20 cellular contexts compared by ENCODE assay signal in genomic region chr19:31071157-31071855, GRCh38.
"Had no signal": no experiment of that assay in that cellular context is flagged by ENCODE, and none has a peak within 500 bp of the region (broad histone marks: within the 10 kb centered on the region; RNA-seq: fewer than 3 reads in every experiment).

No MANE protein-coding gene starts in this region.

- H3K27ac Mint-ChIP-seq: activated B cell treated with CpG ODN at 0.5 μM for 24 hours; activated naive CD8-positive, alpha-beta T cell; immature natural killer cell; natural killer cell treated with Interleukin-12 subunit alpha and Interleukin-12 subunit beta and Interleukin-15 and Interleukin-18, amount 100 ng/mL, for 72 hours; progenitor cell of endocrine pancreas; stimulated activated naive CD8-positive, alpha-beta T cell treated with anti-CD3 and anti-CD28 coated beads, Interleukin-15, Interleukin-2, amounts not matched to agents 100 ng/mL and 50 ng/mL, for 24 hours; T-helper 17 cell had no signal

- H3K4me1 Mint-ChIP-seq: activated B cell treated with CpG ODN at 0.5 μM for 24 hours had no signal

- H3K9me3 ChIP-seq: suprapubic skin, upper lobe of left lung had no signal

- H3K27me3 Mint-ChIP-seq: activated B cell treated with CpG ODN at 0.5 μM for 24 hours had no signal

- H3K36me3 ChIP-seq: suprapubic skin, upper lobe of left lung had no signal

- H3K9me3 Mint-ChIP-seq: activated B cell treated with CpG ODN at 0.5 μM for 24 hours; natural killer cell treated with Interleukin-12 subunit alpha and Interleukin-12 subunit beta and Interleukin-15 and Interleukin-18, amount 100 ng/mL, for 72 hours; stimulated activated naive CD8-positive, alpha-beta T cell treated with anti-CD3 and anti-CD28 coated beads, Interleukin-15, Interleukin-2, amounts not matched to agents 100 ng/mL and 50 ng/mL, for 24 hours had no signal

- H3K27me3 ChIP-seq: foreskin keratinocyte had no signal

- DNase-seq: activated B cell treated with CpG ODN at 0.5 μM for 24 hours; activated CD4-positive, alpha-beta T cell treated with anti-CD3 and anti-CD28 coated beads, Interleukin-2, amount 50 U/mL, for 1 hour; activated CD8-positive, alpha-beta memory T cell treated with anti-CD3 and anti-CD28 coated beads for 24 hours; activated gamma-delta T cell treated with Interleukin-2 at 50 U/mL for 16 hours; amniotic stem cell; cortex of kidney; effector CD8-positive, alpha-beta T cell; foreskin keratinocyte; immature natural killer cell; left cardiac atrium; nucleus accumbens; right cardiac atrium; T-helper 17 cell; upper lobe of left lung had no signal

- H3K4me1 ChIP-seq: upper lobe of left lung had no signal

- H3K4me3 Mint-ChIP-seq: activated B cell treated with CpG ODN at 0.5 μM for 24 hours; activated naive CD8-positive, alpha-beta T cell; immature natural killer cell; natural killer cell treated with Interleukin-12 subunit alpha and Interleukin-12 subunit beta and Interleukin-15 and Interleukin-18, amount 100 ng/mL, for 72 hours; stimulated activated naive CD8-positive, alpha-beta T cell treated with anti-CD3 and anti-CD28 coated beads, Interleukin-15, Interleukin-2, amounts not matched to agents 100 ng/mL and 50 ng/mL, for 24 hours; T-helper 17 cell had no signal

- ATAC-seq: foreskin keratinocyte; left cardiac atrium; natural killer cell treated with Interleukin-12 subunit alpha and Interleukin-12 subunit beta and Interleukin-15 and Interleukin-18, amount 100 ng/mL, for 72 hours; right cardiac atrium; T-helper 17 cell had no signal

- H3K4me3 ChIP-seq: smooth muscle cell, suprapubic skin, upper lobe of left lung had no signal

- H3K36me3 Mint-ChIP-seq: activated naive CD8-positive, alpha-beta T cell; immature natural killer cell; natural killer cell treated with Interleukin-12 subunit alpha and Interleukin-12 subunit beta and Interleukin-15 and Interleukin-18, amount 100 ng/mL, for 72 hours had no signal

- H3K27ac ChIP-seq: foreskin keratinocyte, suprapubic skin, upper lobe of left lung had no signal
